In the genomic region with DNA sequence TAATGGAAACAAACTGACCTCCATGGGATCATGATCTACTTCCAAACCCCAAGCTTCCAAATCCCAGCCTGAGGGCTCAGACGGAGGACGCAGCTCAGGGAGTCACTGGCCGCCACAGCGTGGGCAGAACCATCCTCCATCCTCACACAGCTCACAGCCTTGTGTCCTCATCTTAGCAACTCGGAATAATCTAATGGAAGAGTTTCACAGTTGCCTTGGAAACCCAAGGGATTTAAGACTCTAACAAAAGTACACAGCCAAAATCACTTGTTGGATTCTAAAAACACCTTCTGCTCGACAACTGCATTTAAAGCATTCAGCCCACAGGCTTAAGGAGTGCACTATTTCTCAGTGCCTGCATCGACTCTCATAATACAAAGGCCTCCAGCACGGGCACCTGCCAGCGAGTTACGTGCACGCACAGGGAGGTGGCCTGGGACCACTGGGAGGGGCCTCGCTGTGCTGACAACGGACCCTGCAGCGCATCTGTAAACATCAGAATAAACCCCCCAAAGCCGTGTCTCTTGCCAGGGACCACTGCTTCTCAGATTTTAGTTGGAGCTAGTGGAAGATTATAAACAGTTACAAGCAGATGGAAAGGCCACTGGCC, we compare ENCODE assay signal across 1 cellular context.
TF ChIP-seq lines count a peak whose summit lies in the region.

No MANE protein-coding gene starts in this region.

TF ChIP-seq in HepG2, 621 proteins besides CTCF, POLR2A, EP300 and RAD21 (continues in another document):
- TF ChIP-seq ZNF674 (CRISPR knock-in tag; IDR thresholded peaks at IDR 0.05; ENCODE audit: low read depth) (no peak), ZNF629 (CRISPR knock-in tag; conservative IDR thresholded peaks at IDR 0.05) (0 out of 2 replicates have a peak, but pooled peaks have one; percentile 18), ZNF543 (CRISPR knock-in tag; IDR thresholded peaks at IDR 0.05) (no peak), ARID2 (CRISPR knock-in tag; IDR thresholded peaks at IDR 0.05; ENCODE audit: borderline replicate concordance) (no peak), ZFP62 (CRISPR knock-in tag; IDR thresholded peaks at IDR 0.05) (no peak), ZSCAN20 (CRISPR knock-in tag; IDR thresholded peaks at IDR 0.05; ENCODE audit: borderline replicate concordance) (0 out of 2 replicates have a peak, but pooled peaks have one; percentile 35), ZNF773 (CRISPR knock-in tag; IDR thresholded peaks at IDR 0.05; ENCODE audit: borderline replicate concordance) (0 out of 2 replicates have a peak, but pooled peaks have one; percentile 25), NONO (IDR thresholded peaks at IDR 0.05) (no peak), NONO (CRISPR knock-in tag; conservative IDR thresholded peaks at IDR 0.05) (no peak), ZBTB38 (CRISPR knock-in tag; IDR thresholded peaks at IDR 0.05) (no peak), SAFB2 (CRISPR knock-in tag; IDR thresholded peaks at IDR 0.05; ENCODE audit: borderline replicate concordance, low read depth) (no peak), BHLHE40 (IDR thresholded peaks at IDR 0.05; ENCODE audit: low read length) (no peak), SCMH1 (CRISPR knock-in tag; IDR thresholded peaks at IDR 0.05; ENCODE audit: borderline replicate concordance) (no peak), HHEX (CRISPR knock-in tag; IDR thresholded peaks at IDR 0.05) (no peak), ZNF619 (CRISPR knock-in tag; IDR thresholded peaks at IDR 0.05) (no peak), POLR2AphosphoS2 (IDR thresholded peaks at IDR 0.05; ENCODE audit: low read depth, low read length) (no peak), HNF4A (CRISPR knock-in tag; IDR thresholded peaks at IDR 0.05) (no peak), NFKBIZ (CRISPR knock-in tag; IDR thresholded peaks at IDR 0.05) (no peak), ZNF737 (CRISPR knock-in tag; IDR thresholded peaks at IDR 0.05; ENCODE audit: borderline replicate concordance) (no peak), ZNF768 (CRISPR knock-in tag; IDR thresholded peaks at IDR 0.05) (0 out of 2 replicates have a peak, but pooled peaks have one; percentile 31), NR2C2 (CRISPR knock-in tag; IDR thresholded peaks at IDR 0.05; ENCODE audit: borderline replicate concordance) (no peak), ZBTB3 (CRISPR knock-in tag; IDR thresholded peaks at IDR 0.05; ENCODE audit: borderline replicate concordance, low read depth) (no peak), U2AF2 (IDR thresholded peaks at IDR 0.05; ENCODE audit: low read depth, low read length) (no peak), HOXA7 (CRISPR knock-in tag; IDR thresholded peaks at IDR 0.05) (no peak), ZNF337 (CRISPR knock-in tag; IDR thresholded peaks at IDR 0.05; ENCODE audit: borderline replicate concordance, low read depth) (no peak)
- TF ChIP-seq, protein P1, sequence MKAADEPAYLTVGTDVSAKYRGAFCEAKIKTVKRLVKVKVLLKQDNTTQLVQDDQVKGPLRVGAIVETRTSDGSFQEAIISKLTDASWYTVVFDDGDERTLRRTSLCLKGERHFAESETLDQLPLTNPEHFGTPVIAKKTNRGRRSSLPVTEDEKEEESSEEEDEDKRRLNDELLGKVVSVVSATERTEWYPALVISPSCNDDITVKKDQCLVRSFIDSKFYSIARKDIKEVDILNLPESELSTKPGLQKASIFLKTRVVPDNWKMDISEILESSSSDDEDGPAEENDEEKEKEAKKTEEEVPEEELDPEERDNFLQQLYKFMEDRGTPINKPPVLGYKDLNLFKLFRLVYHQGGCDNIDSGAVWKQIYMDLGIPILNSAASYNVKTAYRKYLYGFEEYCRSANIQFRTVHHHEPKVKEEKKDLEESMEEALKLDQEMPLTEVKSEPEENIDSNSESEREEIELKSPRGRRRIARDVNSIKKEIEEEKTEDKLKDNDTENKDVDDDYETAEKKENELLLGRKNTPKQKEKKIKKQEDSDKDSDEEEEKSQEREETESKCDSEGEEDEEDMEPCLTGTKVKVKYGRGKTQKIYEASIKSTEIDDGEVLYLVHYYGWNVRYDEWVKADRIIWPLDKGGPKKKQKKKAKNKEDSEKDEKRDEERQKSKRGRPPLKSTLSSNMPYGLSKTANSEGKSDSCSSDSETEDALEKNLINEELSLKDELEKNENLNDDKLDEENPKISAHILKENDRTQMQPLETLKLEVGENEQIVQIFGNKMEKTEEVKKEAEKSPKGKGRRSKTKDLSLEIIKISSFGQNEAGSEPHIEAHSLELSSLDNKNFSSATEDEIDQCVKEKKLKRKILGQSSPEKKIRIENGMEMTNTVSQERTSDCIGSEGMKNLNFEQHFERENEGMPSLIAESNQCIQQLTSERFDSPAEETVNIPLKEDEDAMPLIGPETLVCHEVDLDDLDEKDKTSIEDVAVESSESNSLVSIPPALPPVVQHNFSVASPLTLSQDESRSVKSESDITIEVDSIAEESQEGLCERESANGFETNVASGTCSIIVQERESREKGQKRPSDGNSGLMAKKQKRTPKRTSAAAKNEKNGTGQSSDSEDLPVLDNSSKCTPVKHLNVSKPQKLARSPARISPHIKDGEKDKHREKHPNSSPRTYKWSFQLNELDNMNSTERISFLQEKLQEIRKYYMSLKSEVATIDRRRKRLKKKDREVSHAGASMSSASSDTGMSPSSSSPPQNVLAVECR (CRISPR knock-in tag; IDR thresholded peaks at IDR 0.05; ENCODE audit: borderline replicate concordance): peak; percentile 11; the same call in 1 of the 2 replicates
- TF ChIP-seq, protein P2, sequence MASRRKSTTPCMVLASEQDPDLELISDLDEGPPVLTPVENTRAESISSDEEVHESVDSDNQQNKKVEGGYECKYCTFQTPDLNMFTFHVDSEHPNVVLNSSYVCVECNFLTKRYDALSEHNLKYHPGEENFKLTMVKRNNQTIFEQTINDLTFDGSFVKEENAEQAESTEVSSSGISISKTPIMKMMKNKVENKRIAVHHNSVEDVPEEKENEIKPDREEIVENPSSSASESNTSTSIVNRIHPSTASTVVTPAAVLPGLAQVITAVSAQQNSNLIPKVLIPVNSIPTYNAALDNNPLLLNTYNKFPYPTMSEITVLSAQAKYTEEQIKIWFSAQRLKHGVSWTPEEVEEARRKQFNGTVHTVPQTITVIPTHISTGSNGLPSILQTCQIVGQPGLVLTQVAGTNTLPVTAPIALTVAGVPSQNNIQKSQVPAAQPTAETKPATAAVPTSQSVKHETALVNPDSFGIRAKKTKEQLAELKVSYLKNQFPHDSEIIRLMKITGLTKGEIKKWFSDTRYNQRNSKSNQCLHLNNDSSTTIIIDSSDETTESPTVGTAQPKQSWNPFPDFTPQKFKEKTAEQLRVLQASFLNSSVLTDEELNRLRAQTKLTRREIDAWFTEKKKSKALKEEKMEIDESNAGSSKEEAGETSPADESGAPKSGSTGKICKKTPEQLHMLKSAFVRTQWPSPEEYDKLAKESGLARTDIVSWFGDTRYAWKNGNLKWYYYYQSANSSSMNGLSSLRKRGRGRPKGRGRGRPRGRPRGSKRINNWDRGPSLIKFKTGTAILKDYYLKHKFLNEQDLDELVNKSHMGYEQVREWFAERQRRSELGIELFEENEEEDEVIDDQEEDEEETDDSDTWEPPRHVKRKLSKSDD (CRISPR knock-in tag; IDR thresholded peaks at IDR 0.05; ENCODE audit: low read depth): no peak
- TF ChIP-seq, protein P3, sequence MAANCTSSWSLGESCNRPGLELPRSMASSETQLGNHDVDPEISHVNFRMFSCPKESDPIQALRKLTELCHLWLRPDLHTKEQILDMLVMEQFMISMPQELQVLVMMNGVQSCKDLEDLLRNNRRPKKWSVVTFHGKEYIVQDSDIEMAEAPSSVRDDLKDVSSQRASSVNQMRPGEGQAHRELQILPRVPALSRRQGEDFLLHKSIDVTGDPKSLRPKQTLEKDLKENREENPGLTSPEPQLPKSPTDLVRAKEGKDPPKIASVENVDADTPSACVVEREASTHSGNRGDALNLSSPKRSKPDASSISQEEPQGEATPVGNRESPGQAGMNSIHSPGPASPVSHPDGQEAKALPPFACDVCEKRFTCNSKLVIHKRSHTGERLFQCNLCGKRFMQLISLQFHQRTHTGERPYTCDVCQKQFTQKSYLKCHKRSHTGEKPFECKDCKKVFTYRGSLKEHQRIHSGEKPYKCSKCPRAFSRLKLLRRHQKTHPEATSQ (CRISPR knock-in tag; IDR thresholded peaks at IDR 0.05; ENCODE audit: borderline replicate concordance): no peak
- TF ChIP-seq, protein P4, sequence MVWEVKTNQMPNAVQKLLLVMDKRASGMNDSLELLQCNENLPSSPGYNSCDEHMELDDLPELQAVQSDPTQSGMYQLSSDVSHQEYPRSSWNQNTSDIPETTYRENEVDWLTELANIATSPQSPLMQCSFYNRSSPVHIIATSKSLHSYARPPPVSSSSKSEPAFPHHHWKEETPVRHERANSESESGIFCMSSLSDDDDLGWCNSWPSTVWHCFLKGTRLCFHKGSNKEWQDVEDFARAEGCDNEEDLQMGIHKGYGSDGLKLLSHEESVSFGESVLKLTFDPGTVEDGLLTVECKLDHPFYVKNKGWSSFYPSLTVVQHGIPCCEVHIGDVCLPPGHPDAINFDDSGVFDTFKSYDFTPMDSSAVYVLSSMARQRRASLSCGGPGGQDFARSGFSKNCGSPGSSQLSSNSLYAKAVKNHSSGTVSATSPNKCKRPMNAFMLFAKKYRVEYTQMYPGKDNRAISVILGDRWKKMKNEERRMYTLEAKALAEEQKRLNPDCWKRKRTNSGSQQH (CRISPR knock-in tag; IDR thresholded peaks at IDR 0.05; ENCODE audit: low read depth): 0 out of 2 replicates have a peak, but pooled peaks have one; percentile 10
- TF ChIP-seq, protein P5, sequence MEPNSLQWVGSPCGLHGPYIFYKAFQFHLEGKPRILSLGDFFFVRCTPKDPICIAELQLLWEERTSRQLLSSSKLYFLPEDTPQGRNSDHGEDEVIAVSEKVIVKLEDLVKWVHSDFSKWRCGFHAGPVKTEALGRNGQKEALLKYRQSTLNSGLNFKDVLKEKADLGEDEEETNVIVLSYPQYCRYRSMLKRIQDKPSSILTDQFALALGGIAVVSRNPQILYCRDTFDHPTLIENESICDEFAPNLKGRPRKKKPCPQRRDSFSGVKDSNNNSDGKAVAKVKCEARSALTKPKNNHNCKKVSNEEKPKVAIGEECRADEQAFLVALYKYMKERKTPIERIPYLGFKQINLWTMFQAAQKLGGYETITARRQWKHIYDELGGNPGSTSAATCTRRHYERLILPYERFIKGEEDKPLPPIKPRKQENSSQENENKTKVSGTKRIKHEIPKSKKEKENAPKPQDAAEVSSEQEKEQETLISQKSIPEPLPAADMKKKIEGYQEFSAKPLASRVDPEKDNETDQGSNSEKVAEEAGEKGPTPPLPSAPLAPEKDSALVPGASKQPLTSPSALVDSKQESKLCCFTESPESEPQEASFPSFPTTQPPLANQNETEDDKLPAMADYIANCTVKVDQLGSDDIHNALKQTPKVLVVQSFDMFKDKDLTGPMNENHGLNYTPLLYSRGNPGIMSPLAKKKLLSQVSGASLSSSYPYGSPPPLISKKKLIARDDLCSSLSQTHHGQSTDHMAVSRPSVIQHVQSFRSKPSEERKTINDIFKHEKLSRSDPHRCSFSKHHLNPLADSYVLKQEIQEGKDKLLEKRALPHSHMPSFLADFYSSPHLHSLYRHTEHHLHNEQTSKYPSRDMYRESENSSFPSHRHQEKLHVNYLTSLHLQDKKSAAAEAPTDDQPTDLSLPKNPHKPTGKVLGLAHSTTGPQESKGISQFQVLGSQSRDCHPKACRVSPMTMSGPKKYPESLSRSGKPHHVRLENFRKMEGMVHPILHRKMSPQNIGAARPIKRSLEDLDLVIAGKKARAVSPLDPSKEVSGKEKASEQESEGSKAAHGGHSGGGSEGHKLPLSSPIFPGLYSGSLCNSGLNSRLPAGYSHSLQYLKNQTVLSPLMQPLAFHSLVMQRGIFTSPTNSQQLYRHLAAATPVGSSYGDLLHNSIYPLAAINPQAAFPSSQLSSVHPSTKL (CRISPR knock-in tag; IDR thresholded peaks at IDR 0.05): no peak
- TF ChIP-seq, protein P6, sequence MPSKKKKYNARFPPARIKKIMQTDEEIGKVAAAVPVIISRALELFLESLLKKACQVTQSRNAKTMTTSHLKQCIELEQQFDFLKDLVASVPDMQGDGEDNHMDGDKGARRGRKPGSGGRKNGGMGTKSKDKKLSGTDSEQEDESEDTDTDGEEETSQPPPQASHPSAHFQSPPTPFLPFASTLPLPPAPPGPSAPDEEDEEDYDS (CRISPR knock-in tag; IDR thresholded peaks at IDR 0.05): no peak
- TF ChIP-seq, protein P7, sequence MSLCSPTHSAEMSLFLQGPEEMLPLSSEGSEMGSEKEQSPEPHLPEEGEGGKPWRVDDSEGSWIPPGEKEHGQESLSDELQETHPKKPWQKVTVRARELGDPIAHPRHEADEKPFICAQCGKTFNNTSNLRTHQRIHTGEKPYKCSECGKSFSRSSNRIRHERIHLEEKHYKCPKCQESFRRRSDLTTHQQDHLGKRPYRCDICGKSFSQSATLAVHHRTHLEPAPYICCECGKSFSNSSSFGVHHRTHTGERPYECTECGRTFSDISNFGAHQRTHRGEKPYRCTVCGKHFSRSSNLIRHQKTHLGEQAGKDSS (CRISPR knock-in tag; IDR thresholded peaks at IDR 0.05; ENCODE audit: borderline replicate concordance, low read depth): 0 out of 2 replicates have a peak, but pooled peaks have one; percentile 3
- TF ChIP-seq, protein P8, sequence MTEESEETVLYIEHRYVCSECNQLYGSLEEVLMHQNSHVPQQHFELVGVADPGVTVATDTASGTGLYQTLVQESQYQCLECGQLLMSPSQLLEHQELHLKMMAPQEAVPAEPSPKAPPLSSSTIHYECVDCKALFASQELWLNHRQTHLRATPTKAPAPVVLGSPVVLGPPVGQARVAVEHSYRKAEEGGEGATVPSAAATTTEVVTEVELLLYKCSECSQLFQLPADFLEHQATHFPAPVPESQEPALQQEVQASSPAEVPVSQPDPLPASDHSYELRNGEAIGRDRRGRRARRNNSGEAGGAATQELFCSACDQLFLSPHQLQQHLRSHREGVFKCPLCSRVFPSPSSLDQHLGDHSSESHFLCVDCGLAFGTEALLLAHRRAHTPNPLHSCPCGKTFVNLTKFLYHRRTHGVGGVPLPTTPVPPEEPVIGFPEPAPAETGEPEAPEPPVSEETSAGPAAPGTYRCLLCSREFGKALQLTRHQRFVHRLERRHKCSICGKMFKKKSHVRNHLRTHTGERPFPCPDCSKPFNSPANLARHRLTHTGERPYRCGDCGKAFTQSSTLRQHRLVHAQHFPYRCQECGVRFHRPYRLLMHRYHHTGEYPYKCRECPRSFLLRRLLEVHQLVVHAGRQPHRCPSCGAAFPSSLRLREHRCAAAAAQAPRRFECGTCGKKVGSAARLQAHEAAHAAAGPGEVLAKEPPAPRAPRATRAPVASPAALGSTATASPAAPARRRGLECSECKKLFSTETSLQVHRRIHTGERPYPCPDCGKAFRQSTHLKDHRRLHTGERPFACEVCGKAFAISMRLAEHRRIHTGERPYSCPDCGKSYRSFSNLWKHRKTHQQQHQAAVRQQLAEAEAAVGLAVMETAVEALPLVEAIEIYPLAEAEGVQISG (CRISPR knock-in tag; IDR thresholded peaks at IDR 0.05): 0 out of 2 replicates have a peak, but pooled peaks have one; percentile 2
